8 cellular contexts compared by ENCODE assay signal in genomic region chr3:36904641-36905040, GRCh38. TPM values are rescaled to one million over a fixed set of nuclear protein-coding genes. Genes with fewer than 3 reads are reported as not detected.
DNase-seq lines count a peak whose midpoint lies in the region; ATAC-seq and TF ChIP-seq lines count a peak whose summit lies in the region.

No MANE protein-coding gene starts in this region.

- H3K4me3 ChIP-seq in HFF-Myc (replicated peaks; ENCODE audit: low read depth, low read length) (no peak overlapping the region), adrenal gland (no peak overlapping the region), gastrocnemius medialis (no peak overlapping the region)

- peak; percentile 37 for TF ChIP-seq CTCF in HFF-Myc (IDR thresholded peaks at IDR 0.05; ENCODE audit: low read depth, low read length, missing control alignments)
- TF ChIP-seq CTCF in adrenal gland (IDR thresholded peaks at IDR 0.05), result peak; percentile 13 to 58 (median 50)
- no peak for TF ChIP-seq CTCF in gastrocnemius medialis (IDR thresholded peaks at IDR 0.05 in 4 of 5, conservative IDR thresholded peaks at IDR 0.05 in 1 of 5)

- H3K27me3 ChIP-seq in adrenal gland (no peaks in the 10 kb centered on the region), gastrocnemius medialis (no peaks in the 10 kb centered on the region)

- H3K4me1 ChIP-seq in adrenal gland (replicated peaks in 1 of 2) (peaks cover 4 to 20% of the 10 kb centered on the region in 2 donors), gastrocnemius medialis (no peaks in the 10 kb centered on the region)

- intact Hi-C loops in adrenal gland (cut with DNase I) (loop anchor here (10.0 kb wide), 1 partner anchor 50 kb away; no protein-coding TSS in a partner anchor), left colon (cut with DNase I, micrococcal nuclease) (no loop called here), gastrocnemius medialis (cut with DNase I; ENCODE audit: low total_unique reads) (loop anchor here (5.0 kb wide), 1 partner anchor 38 kb away; no protein-coding TSS in a partner anchor)

- H3K9me3 ChIP-seq in adrenal gland (replicated peaks in 1 of 3), result no peaks in the 10 kb centered on the region
- H3K9me3 ChIP-seq in gastrocnemius medialis, result no peaks in the 10 kb centered on the region

- H3K27ac ChIP-seq in adrenal gland, result no peak overlapping the region
- H3K27ac ChIP-seq in caudate nucleus (ENCODE audit: low read depth, low read length), result no peak overlapping the region
- H3K27ac ChIP-seq in gastrocnemius medialis, result no peak overlapping the region

- in situ Hi-C loops in gastrocnemius medialis (cut with MboI; ENCODE audit: low sequenced_read_pairs in 4 of 4), result no loop called here

- DNase-seq in AML-193 (lab: John Stamatoyannopoulos, UW), result peak; percentile 85
- DNase-seq in HFF-Myc (ENCODE audit: extremely low read depth, low read depth), result no peak
- peak in 2 of 7 donors; percentile 27 to 28 for DNase-seq in adrenal gland
- no peak for DNase-seq in left colon
- no peak for DNase-seq in DMS153 (lab: John Stamatoyannopoulos, UW)
- no peak for DNase-seq in caudate nucleus (lab: John Stamatoyannopoulos, UW)
- no peak for DNase-seq in gastrocnemius medialis
- no peak for DNase-seq in C1 segment of cervical spinal cord (lab: John Stamatoyannopoulos, UW)

- 82 to 94% (median 88%) methylated on average over 3 of the region's 3 CpGs for WGBS in adrenal gland, 4 donors

- no peak for TF ChIP-seq POLR2A in adrenal gland (IDR thresholded peaks at IDR 0.05)
- no peak for TF ChIP-seq POLR2A in gastrocnemius medialis (IDR thresholded peaks at IDR 0.05)

- H3K36me3 ChIP-seq in adrenal gland (replicated peaks in 1 of 2) (no peaks in the 10 kb centered on the region), gastrocnemius medialis (no peaks in the 10 kb centered on the region)

- ATAC-seq in left colon, result peak; percentile 37
- ATAC-seq in gastrocnemius medialis, result no peak

RNA-seq across cellular contexts. Expression of gene TRANK1, which starts 40.2 kb away (rescaled TPM):
- total RNA-seq in adrenal gland (10 to 100 TPM in 7 of 8 donors, 1 to 10 TPM in 1; 6.0 to 28.0 (median 19.7) TPM), left colon (100 to 1,000 TPM in 1 of 2 donors, 10 to 100 TPM in 1; 54.0 to 144 TPM), gastrocnemius medialis (1 to 10 TPM; 2.1 to 4.6 (median 2.4) TPM)
- 1 to 10 TPM; 5.3 to 8.6 (median 6.6) TPM for polyA plus RNA-seq in adrenal gland

Comparison
In these comparisons a context has a peak if more than half of its experiments do, and no peak if none do; other contexts are left out.
1. DNase-seq: peak in AML-193 (2 of 2); none in HFF-Myc (single experiment), left colon (0 of 2), DMS153 (single experiment), caudate nucleus (0 of 61), gastrocnemius medialis (0 of 2) and C1 segment of cervical spinal cord (0 of 14).
2. CTCF ChIP-seq: peak in HFF-Myc (single experiment) and adrenal gland (6 of 6); none in gastrocnemius medialis (0 of 5).
3. intact Hi-C loops: an anchor here in adrenal gland (10.0 kb wide) and gastrocnemius medialis (5.0 kb wide); none called in left colon.